Comparison of ENCODE assay signal across 16 cellular contexts in genomic region chr11:83349371-83349770, GRCh38.
DNase-seq lines count a peak whose midpoint lies in the region; FAIRE-seq and TF ChIP-seq lines count a peak whose summit lies in the region.
"Had no signal": no experiment of that assay in that cellular context is flagged by ENCODE, and none has a peak within 500 bp of the region (broad histone marks: within the 10 kb centered on the region; RNA-seq: fewer than 3 reads in every experiment).

No MANE protein-coding gene starts in this region.

- H3K4me1 Mint-ChIP-seq in mesothelial cell of epicardium, result peaks cover 12% of the 10 kb centered on the region

- H3K27me3 ChIP-seq in brain microvascular endothelial cell (replicated peaks) (no peaks in the 10 kb centered on the region), osteoblast (ENCODE audit: insufficient read depth, low read length) (no peaks in the 10 kb centered on the region)

- no peaks in the 10 kb centered on the region for H3K9me3 ChIP-seq in osteoblast (ENCODE audit: low read depth, low read length)
- H3K9me3 ChIP-seq: A549 had no signal

- no peaks in the 10 kb centered on the region for H3K4me1 ChIP-seq in osteoblast (ENCODE audit: insufficient read depth, low read length)
- H3K4me1 ChIP-seq: A549 had no signal

- H4K20me1 ChIP-seq in osteoblast (ENCODE audit: insufficient read depth, low read length), result no peaks in the 10 kb centered on the region

- no peaks in the 10 kb centered on the region for H3K36me3 ChIP-seq in brain microvascular endothelial cell (replicated peaks)
- no peaks in the 10 kb centered on the region for H3K36me3 ChIP-seq in osteoblast (ENCODE audit: insufficient read depth, low read length)

- peaks cover 2% of the 10 kb centered on the region for H3K36me3 Mint-ChIP-seq in mesothelial cell of epicardium

- in situ Hi-C loops in brain microvascular endothelial cell (cut with HindIII; ENCODE audit: low pct_ligation_motif_present, low sequenced_read_pairs), result no loop called here

- H3K79me2 ChIP-seq in osteoblast (ENCODE audit: insufficient read depth, low read length), result no peaks in the 10 kb centered on the region

- no peak overlapping the region for H3K4me2 ChIP-seq in osteoblast (ENCODE audit: insufficient read depth, low read length)
- H3K4me2 ChIP-seq: A549 had no signal

- FAIRE-seq in urothelium cell line (lab: Jason Lieb, UNC), result no peak
- FAIRE-seq: A549, K562, RCC 7860 had no signal

- no peak overlapping the region for H2AFZ ChIP-seq in osteoblast (ENCODE audit: low read length)

- TF ChIP-seq CTCF in mesothelial cell of epicardium (IDR thresholded peaks at IDR 0.05; ENCODE audit: unreplicated experiment) (no peak), brain microvascular endothelial cell (IDR thresholded peaks at IDR 0.05; ENCODE audit: low read depth, low read length, missing control alignments) (no peak), osteoblast (IDR thresholded peaks at IDR 0.05; ENCODE audit: extremely low read depth, low read depth, low read length) (no peak)

- peak overlapping the region; percentile 68 for H3K27ac Mint-ChIP-seq in mesothelial cell of epicardium
- H3K27ac Mint-ChIP-seq: CD4-positive, alpha-beta T cell had no signal

- H3K27ac ChIP-seq in brain microvascular endothelial cell, result no peak overlapping the region
- no peak overlapping the region for H3K27ac ChIP-seq in osteoblast (ENCODE audit: low read depth, low read length)
- H3K27ac ChIP-seq: A549 had no signal

- H3K27me3 Mint-ChIP-seq in mesothelial cell of epicardium (ENCODE audit: low read depth), result no peaks in the 10 kb centered on the region

- DNase-seq in DMS 273 (lab: John Stamatoyannopoulos, UW; ENCODE audit: unreplicated experiment) (peak; percentile 49), NCI-H446 treated with DMSO at 0.1 percent for 48 hours (lab: John Stamatoyannopoulos, UW) (peak; percentile 87), cerebellum (ENCODE audit: low spot score) (peak; percentile 30), mesothelial cell of epicardium (ENCODE audit: low spot score in 2 of 2, unreplicated experiment in 2 of 2) (no peak), urothelium cell line (ENCODE audit: low spot score) (no peak), C1 segment of cervical spinal cord (lab: John Stamatoyannopoulos, UW) (no peak), brain microvascular endothelial cell (no peak), osteoblast (ENCODE audit: insufficient read length, low spot score, missing footprints) (no peak)
- DNase-seq: CD4-positive, alpha-beta T cell; NCI-H1048; NCI-H1436 treated with DMSO at 0.1 percent for 48 hours; NCI-H345; Right ventricle myocardium superior had no signal

- H3K9me3 Mint-ChIP-seq in mesothelial cell of epicardium, result peaks cover 17% of the 10 kb centered on the region
- H3K9me3 Mint-ChIP-seq: CD4-positive, alpha-beta T cell had no signal

- H3K4me3 ChIP-seq in brain microvascular endothelial cell (ENCODE audit: low read depth, low read length) (no peak overlapping the region), osteoblast (ENCODE audit: insufficient read depth, low read length) (no peak overlapping the region)
- H3K4me3 ChIP-seq: A549, K562 had no signal

- no peak overlapping the region for H3K4me3 Mint-ChIP-seq in mesothelial cell of epicardium
- H3K4me3 Mint-ChIP-seq: CD4-positive, alpha-beta T cell had no signal

Comparison
In these comparisons a context has a peak if more than half of its experiments do, and no peak if none do; other contexts are left out.
1. DNase-seq: peak in DMS 273 (single experiment), NCI-H446 treated with DMSO at 0.1 percent for 48 hours (single experiment) and cerebellum (single experiment); none in mesothelial cell of epicardium (0 of 2), urothelium cell line (single experiment), C1 segment of cervical spinal cord (0 of 14), brain microvascular endothelial cell (single experiment) and osteoblast (single experiment).